In the genomic region with DNA sequence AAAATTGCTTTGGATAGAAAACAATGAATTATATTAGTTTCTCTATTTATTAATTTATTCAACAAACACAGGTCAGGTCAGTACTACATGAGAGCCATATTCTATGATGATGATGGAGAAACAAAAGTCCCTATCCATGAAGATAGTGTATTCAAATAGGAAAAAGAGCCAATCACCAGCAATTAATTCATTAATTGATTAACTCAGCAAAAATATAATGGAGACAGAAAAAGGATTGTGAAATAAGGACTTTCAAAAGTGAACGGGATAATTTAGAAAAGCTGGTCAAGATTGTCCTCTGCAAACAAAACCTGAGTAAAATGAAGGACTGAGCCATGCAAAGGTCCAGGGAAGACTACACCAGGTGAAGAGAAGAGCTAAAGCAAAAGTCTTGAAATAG, we compare ENCODE assay signal across 29 cellular contexts.
"Had no signal": no experiment of that assay in that cellular context is flagged by ENCODE, and none has a peak within 500 bp of the region (broad histone marks: within the 10 kb centered on the region; RNA-seq: fewer than 3 reads in every experiment).

No MANE protein-coding gene starts in this region.

- H3K27ac ChIP-seq: stomach, suprapubic skin, testis, thoracic aorta, thyroid gland, tibial artery, tibial nerve, transverse colon, upper lobe of left lung, upper lobe of right lung, uterus, vagina had no signal

- H3K27me3 ChIP-seq: stomach, suprapubic skin, testis, thyroid gland, tibial artery, tibial nerve, transverse colon, upper lobe of left lung, upper lobe of right lung, uterus, vagina had no signal

- H3K27ac Mint-ChIP-seq: stimulated activated effector memory CD8-positive, alpha-beta T cell treated with anti-CD3 and anti-CD28 coated beads, Interleukin-12 subunit alpha, Interleukin-12 subunit beta, amount 100 ng/mL, for 72 hours; stimulated activated memory B cell treated with anti-CD40 and anti-IgM and Interleukin-4, amounts not matched to agents 10 μg/mL and 1 μg/mL and 100 μg/mL, for 72 hours; stimulated activated naive B cell treated with anti-CD40 and anti-IgM and Interleukin-4, amounts not matched to agents 10 μg/mL and 1 μg/mL and 100 μg/mL, for 72 hours; stimulated activated naive CD8-positive, alpha-beta T cell treated with anti-CD3 and anti-CD28 coated beads, Interleukin-15, amount 100 ng/mL, for 72 hours; stimulated activated naive CD8-positive, alpha-beta T cell treated with anti-CD3 and anti-CD28 coated beads, Interleukin-15, Interleukin-2, amounts not matched to agents 100 ng/mL and 50 ng/mL, for 24 hours; type B pancreatic cell had no signal

- ATAC-seq: stimulated activated effector memory CD8-positive, alpha-beta T cell treated with anti-CD3 and anti-CD28 coated beads, Interleukin-12 subunit alpha, Interleukin-12 subunit beta, amount 100 ng/mL, for 72 hours; stimulated activated memory B cell treated with anti-CD40 and anti-IgM and Interleukin-4, amounts not matched to agents 10 μg/mL and 1 μg/mL and 100 μg/mL, for 72 hours; stimulated activated naive B cell treated with anti-CD40 and anti-IgM and Interleukin-4, amounts not matched to agents 10 μg/mL and 1 μg/mL and 100 μg/mL, for 72 hours; stimulated activated naive CD8-positive, alpha-beta T cell treated with anti-CD3 and anti-CD28 coated beads, Interleukin-15, amount 100 ng/mL, for 72 hours; stimulated activated naive CD8-positive, alpha-beta T cell treated with anti-CD3 and anti-CD28 coated beads, Interleukin-15, Interleukin-2, amounts not matched to agents 100 U/mL and 50 U/mL, for 24 hours; upper lobe of right lung had no signal

- H3K36me3 ChIP-seq: stomach, suprapubic skin, thoracic aorta, thyroid gland, tibial artery, tibial nerve, transverse colon, upper lobe of left lung, upper lobe of right lung, uterus, vagina had no signal

- H3K9me3 Mint-ChIP-seq: type B pancreatic cell had no signal

- H3K9me3 ChIP-seq: stomach, suprapubic skin, testis, thoracic aorta, thyroid gland, tibial artery, tibial nerve, transverse colon, upper lobe of left lung, upper lobe of right lung, uterus, vagina had no signal

- H3K4me1 Mint-ChIP-seq: stimulated activated effector memory CD8-positive, alpha-beta T cell treated with anti-CD3 and anti-CD28 coated beads, Interleukin-12 subunit alpha, Interleukin-12 subunit beta, amount 100 ng/mL, for 72 hours; stimulated activated memory B cell treated with anti-CD40 and anti-IgM and Interleukin-4, amounts not matched to agents 10 μg/mL and 1 μg/mL and 100 μg/mL, for 72 hours; stimulated activated naive B cell treated with anti-CD40 and anti-IgM and Interleukin-4, amounts not matched to agents 10 μg/mL and 1 μg/mL and 100 μg/mL, for 72 hours; stimulated activated naive CD8-positive, alpha-beta T cell treated with anti-CD3 and anti-CD28 coated beads, Interleukin-15, amount 100 ng/mL, for 72 hours had no signal

- DNase-seq: stimulated activated CD4-positive, alpha-beta T cell treated with anti-CD3 and anti-CD28 coated beads, Interleukin-2, amount 100 ng/mL, for 48 hours; stimulated activated CD4-positive, alpha-beta T cell treated with anti-CD3 and anti-CD28 coated beads, Interleukin-4, amount 100 ng/mL, for 1 hour; stimulated activated CD4-positive, alpha-beta T cell treated with anti-CD3 and anti-CD28 coated beads, Interleukin-4, amount 100 ng/mL, for 24 hours; stimulated activated CD4-positive, alpha-beta T cell treated with anti-CD3 and anti-CD28 coated beads, Interleukin-4, amount 100 ng/mL, for 4 hours; stimulated activated CD8-positive, alpha-beta memory T cell treated with anti-CD3 and anti-CD28 coated beads, Interleukin-4, amount 100 ng/mL, for 48 hours; stimulated activated naive B cell treated with anti-CD40 and anti-IgM and Interleukin-4, amounts not matched to agents 10 μg/mL and 1 μg/mL and 100 μg/mL, for 72 hours; stimulated activated naive CD4-positive, alpha-beta T cell; stimulated activated naive CD4-positive, alpha-beta T cell treated with Interleukin-2 at 50 U/mL for 16 hours; stimulated activated naive CD8-positive, alpha-beta T cell treated with anti-CD3 and anti-CD28 coated beads, Interleukin-15, amount 100 ng/mL, for 72 hours; stimulated activated naive CD8-positive, alpha-beta T cell treated with anti-CD3 and anti-CD28 coated beads, Interleukin-15, Interleukin-2, amounts not matched to agents 100 U/mL and 50 U/mL, for 24 hours; stomach; substantia nigra; testis; thyroid gland; tibial artery; transverse colon; trophoblast cell; upper lobe of left lung; upper lobe of right lung; uterus had no signal

- H3K4me1 ChIP-seq: stomach, suprapubic skin, testis, thyroid gland, tibial artery, tibial nerve, transverse colon, upper lobe of left lung, upper lobe of right lung, uterus, vagina had no signal

- H3K27me3 Mint-ChIP-seq: stimulated activated memory B cell treated with anti-CD40 and anti-IgM and Interleukin-4, amounts not matched to agents 10 μg/mL and 1 μg/mL and 100 μg/mL, for 72 hours; stimulated activated naive B cell treated with anti-CD40 and anti-IgM and Interleukin-4, amounts not matched to agents 10 μg/mL and 1 μg/mL and 100 μg/mL, for 72 hours; stimulated activated naive CD8-positive, alpha-beta T cell treated with anti-CD3 and anti-CD28 coated beads, Interleukin-15, amount 100 ng/mL, for 72 hours; stimulated activated naive CD8-positive, alpha-beta T cell treated with anti-CD3 and anti-CD28 coated beads, Interleukin-15, Interleukin-2, amounts not matched to agents 100 ng/mL and 50 ng/mL, for 24 hours; type B pancreatic cell had no signal

- FAIRE-seq: urothelium cell line had no signal

- H3K36me3 Mint-ChIP-seq: stimulated activated effector memory CD8-positive, alpha-beta T cell treated with anti-CD3 and anti-CD28 coated beads, Interleukin-12 subunit alpha, Interleukin-12 subunit beta, amount 100 ng/mL, for 72 hours; stimulated activated memory B cell treated with anti-CD40 and anti-IgM and Interleukin-4, amounts not matched to agents 10 μg/mL and 1 μg/mL and 100 μg/mL, for 72 hours; stimulated activated naive B cell treated with anti-CD40 and anti-IgM and Interleukin-4, amounts not matched to agents 10 μg/mL and 1 μg/mL and 100 μg/mL, for 72 hours; type B pancreatic cell had no signal

- H3K4me3 Mint-ChIP-seq: stimulated activated effector memory CD8-positive, alpha-beta T cell treated with anti-CD3 and anti-CD28 coated beads, Interleukin-12 subunit alpha, Interleukin-12 subunit beta, amount 100 ng/mL, for 72 hours; stimulated activated memory B cell treated with anti-CD40 and anti-IgM and Interleukin-4, amounts not matched to agents 10 μg/mL and 1 μg/mL and 100 μg/mL, for 72 hours; stimulated activated naive B cell treated with anti-CD40 and anti-IgM and Interleukin-4, amounts not matched to agents 10 μg/mL and 1 μg/mL and 100 μg/mL, for 72 hours; stimulated activated naive CD8-positive, alpha-beta T cell treated with anti-CD3 and anti-CD28 coated beads, Interleukin-15, amount 100 ng/mL, for 72 hours; stimulated activated naive CD8-positive, alpha-beta T cell treated with anti-CD3 and anti-CD28 coated beads, Interleukin-15, Interleukin-2, amounts not matched to agents 100 ng/mL and 50 ng/mL, for 24 hours; type B pancreatic cell had no signal

- H3K4me3 ChIP-seq: stomach, suprapubic skin, testis, thoracic aorta, thyroid gland, tibial artery, tibial nerve, transverse colon, upper lobe of left lung, upper lobe of right lung, uterus, vagina had no signal
